8 cellular contexts compared by ENCODE assay signal in the genomic region with DNA sequence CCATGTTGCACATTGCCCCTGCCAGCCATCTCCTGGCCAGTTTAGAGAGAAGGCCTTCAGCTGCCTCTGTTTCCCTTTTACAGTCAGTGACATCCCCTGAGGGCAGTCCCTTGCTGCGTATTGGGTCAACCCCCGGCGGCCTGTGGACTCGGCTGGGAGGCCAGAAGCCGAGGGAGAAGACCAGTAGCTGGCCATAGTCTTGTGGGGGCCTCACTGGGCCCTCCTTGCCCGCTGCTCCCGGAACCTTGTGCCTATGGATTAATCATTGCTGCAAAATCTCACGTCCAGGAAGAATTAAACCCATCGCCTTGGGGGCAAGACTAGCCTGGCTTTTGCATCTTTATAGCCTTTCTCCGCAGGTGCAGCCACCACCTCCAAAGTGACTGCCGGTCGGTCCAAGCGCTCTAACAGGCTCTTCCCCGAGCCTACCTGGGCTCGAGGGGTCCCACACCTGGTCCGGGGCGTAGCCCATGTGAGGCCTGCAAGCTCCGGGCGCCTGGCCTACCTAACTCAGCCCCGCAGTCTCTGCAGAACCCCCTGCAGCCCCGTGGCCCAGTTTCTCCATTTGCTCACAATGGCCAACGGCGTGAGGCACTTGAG. TPM values are rescaled to one million over a fixed set of nuclear protein-coding genes. Genes with fewer than 3 reads are reported as not detected.
DNase-seq lines count a peak whose midpoint lies in the region; ATAC-seq and TF ChIP-seq lines count a peak whose summit lies in the region.

No MANE protein-coding gene starts in this region.

- POLR2A ChIA-PET in WTC11 (lab: Charles Lee) = interaction anchor here (0.6 to 4.6 kb wide), 14 partner anchors 11 to 596 kb away, joined by 3 to 80 read pairs (median 6); a partner anchor contains a TSS

- H3K9me3 ChIP-seq in HAP-1 = no peaks in the 10 kb centered on the region

- peak overlapping the region; percentile 83 for H3K4me3 Mint-ChIP-seq in WTC11

- no peaks in the 10 kb centered on the region for H3K27me3 ChIP-seq in HAP-1 (ENCODE audit: low read depth)

- no peak for TF ChIP-seq CTCF in WTC11 (IDR thresholded peaks at IDR 0.05)

- peaks cover 10% of the 10 kb centered on the region for H3K36me3 Mint-ChIP-seq in WTC11

- peaks cover 22% of the 10 kb centered on the region for H3K4me1 ChIP-seq in HAP-1

- DNase-seq in HAP-1 (ENCODE audit: low spot score in 2 of 2) (no peak), WTC11 (ENCODE audit: low spot score) (no peak), G401 (ENCODE audit: low spot score) (no peak), AML-193 (lab: John Stamatoyannopoulos, UW) (no peak), DMS 273 (lab: John Stamatoyannopoulos, UW; ENCODE audit: unreplicated experiment) (no peak), NCI-H526 treated with DMSO at 0.1 percent for 48 hours (lab: John Stamatoyannopoulos, UW) (no peak)
- DNase-seq in stimulated activated CD8-positive, alpha-beta memory T cell treated with anti-CD3 and anti-CD28 coated beads, Interleukin-4, amount 100 ng/mL, for 48 hours = peak; percentile 38

- peaks cover 39% of the 10 kb centered on the region for H3K4me1 Mint-ChIP-seq in WTC11

- H3K27ac Mint-ChIP-seq in WTC11 = peak overlapping the region; percentile 98

- H3K9me3 Mint-ChIP-seq in WTC11 = no peaks in the 10 kb centered on the region

- H3K27me3 Mint-ChIP-seq in WTC11 (ENCODE audit: low read depth) = no peaks in the 10 kb centered on the region

- CTCF ChIA-PET in WTC11 (lab: Charles Lee) = interaction anchor here (1.0 to 9.6 kb wide), 9 partner anchors 11 to 94 kb away, joined by 3 to 99 read pairs (median 4); a partner anchor contains a TSS

- H3K4me3 ChIP-seq in HAP-1 (peak overlapping the region; percentile 53), iPS-11a (ENCODE audit: low read depth, low read length) (peak overlapping the region; percentile 51)

- peaks cover 26% of the 10 kb centered on the region for H3K36me3 ChIP-seq in HAP-1 (replicated peaks)

- peak; percentile 49 for ATAC-seq in WTC11

- in situ Hi-C loops in HAP-1 (cut with MboI; ENCODE audit: low sequenced_read_pairs) = no loop called here
- in situ Hi-C loops in G401 (cut with HindIII; ENCODE audit: low sequenced_read_pairs) = no loop called here

TF ChIP-seq in WTC11, 78 proteins besides CTCF, POLR2A, EP300 and RAD21 (continues in another document):
- no peak for TF ChIP-seq ESRRA (CRISPR knock-in tag; IDR thresholded peaks at IDR 0.05; ENCODE audit: borderline replicate concordance)
- TF ChIP-seq, protein P1, sequence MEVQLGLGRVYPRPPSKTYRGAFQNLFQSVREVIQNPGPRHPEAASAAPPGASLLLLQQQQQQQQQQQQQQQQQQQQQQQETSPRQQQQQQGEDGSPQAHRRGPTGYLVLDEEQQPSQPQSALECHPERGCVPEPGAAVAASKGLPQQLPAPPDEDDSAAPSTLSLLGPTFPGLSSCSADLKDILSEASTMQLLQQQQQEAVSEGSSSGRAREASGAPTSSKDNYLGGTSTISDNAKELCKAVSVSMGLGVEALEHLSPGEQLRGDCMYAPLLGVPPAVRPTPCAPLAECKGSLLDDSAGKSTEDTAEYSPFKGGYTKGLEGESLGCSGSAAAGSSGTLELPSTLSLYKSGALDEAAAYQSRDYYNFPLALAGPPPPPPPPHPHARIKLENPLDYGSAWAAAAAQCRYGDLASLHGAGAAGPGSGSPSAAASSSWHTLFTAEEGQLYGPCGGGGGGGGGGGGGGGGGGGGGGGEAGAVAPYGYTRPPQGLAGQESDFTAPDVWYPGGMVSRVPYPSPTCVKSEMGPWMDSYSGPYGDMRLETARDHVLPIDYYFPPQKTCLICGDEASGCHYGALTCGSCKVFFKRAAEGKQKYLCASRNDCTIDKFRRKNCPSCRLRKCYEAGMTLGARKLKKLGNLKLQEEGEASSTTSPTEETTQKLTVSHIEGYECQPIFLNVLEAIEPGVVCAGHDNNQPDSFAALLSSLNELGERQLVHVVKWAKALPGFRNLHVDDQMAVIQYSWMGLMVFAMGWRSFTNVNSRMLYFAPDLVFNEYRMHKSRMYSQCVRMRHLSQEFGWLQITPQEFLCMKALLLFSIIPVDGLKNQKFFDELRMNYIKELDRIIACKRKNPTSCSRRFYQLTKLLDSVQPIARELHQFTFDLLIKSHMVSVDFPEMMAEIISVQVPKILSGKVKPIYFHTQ (CRISPR knock-in tag; IDR thresholded peaks at IDR 0.05) = no peak
- no peak for TF ChIP-seq FOXP1 (CRISPR knock-in tag; IDR thresholded peaks at IDR 0.05; ENCODE audit: borderline replicate concordance)
- 0 out of 2 replicates have a peak, but pooled peaks have one; percentile 26 for TF ChIP-seq NFATC4 (CRISPR knock-in tag; IDR thresholded peaks at IDR 0.05)
- TF ChIP-seq, protein P2, sequence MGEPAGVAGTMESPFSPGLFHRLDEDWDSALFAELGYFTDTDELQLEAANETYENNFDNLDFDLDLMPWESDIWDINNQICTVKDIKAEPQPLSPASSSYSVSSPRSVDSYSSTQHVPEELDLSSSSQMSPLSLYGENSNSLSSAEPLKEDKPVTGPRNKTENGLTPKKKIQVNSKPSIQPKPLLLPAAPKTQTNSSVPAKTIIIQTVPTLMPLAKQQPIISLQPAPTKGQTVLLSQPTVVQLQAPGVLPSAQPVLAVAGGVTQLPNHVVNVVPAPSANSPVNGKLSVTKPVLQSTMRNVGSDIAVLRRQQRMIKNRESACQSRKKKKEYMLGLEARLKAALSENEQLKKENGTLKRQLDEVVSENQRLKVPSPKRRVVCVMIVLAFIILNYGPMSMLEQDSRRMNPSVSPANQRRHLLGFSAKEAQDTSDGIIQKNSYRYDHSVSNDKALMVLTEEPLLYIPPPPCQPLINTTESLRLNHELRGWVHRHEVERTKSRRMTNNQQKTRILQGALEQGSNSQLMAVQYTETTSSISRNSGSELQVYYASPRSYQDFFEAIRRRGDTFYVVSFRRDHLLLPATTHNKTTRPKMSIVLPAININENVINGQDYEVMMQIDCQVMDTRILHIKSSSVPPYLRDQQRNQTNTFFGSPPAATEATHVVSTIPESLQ (CRISPR knock-in tag; IDR thresholded peaks at IDR 0.05) = no peak
- TF ChIP-seq, protein P3, sequence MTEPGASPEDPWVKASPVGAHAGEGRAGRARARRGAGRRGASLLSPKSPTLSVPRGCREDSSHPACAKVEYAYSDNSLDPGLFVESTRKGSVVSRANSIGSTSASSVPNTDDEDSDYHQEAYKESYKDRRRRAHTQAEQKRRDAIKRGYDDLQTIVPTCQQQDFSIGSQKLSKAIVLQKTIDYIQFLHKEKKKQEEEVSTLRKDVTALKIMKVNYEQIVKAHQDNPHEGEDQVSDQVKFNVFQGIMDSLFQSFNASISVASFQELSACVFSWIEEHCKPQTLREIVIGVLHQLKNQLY (CRISPR knock-in tag; IDR thresholded peaks at IDR 0.05) = no peak
- TF ChIP-seq, protein P4, sequence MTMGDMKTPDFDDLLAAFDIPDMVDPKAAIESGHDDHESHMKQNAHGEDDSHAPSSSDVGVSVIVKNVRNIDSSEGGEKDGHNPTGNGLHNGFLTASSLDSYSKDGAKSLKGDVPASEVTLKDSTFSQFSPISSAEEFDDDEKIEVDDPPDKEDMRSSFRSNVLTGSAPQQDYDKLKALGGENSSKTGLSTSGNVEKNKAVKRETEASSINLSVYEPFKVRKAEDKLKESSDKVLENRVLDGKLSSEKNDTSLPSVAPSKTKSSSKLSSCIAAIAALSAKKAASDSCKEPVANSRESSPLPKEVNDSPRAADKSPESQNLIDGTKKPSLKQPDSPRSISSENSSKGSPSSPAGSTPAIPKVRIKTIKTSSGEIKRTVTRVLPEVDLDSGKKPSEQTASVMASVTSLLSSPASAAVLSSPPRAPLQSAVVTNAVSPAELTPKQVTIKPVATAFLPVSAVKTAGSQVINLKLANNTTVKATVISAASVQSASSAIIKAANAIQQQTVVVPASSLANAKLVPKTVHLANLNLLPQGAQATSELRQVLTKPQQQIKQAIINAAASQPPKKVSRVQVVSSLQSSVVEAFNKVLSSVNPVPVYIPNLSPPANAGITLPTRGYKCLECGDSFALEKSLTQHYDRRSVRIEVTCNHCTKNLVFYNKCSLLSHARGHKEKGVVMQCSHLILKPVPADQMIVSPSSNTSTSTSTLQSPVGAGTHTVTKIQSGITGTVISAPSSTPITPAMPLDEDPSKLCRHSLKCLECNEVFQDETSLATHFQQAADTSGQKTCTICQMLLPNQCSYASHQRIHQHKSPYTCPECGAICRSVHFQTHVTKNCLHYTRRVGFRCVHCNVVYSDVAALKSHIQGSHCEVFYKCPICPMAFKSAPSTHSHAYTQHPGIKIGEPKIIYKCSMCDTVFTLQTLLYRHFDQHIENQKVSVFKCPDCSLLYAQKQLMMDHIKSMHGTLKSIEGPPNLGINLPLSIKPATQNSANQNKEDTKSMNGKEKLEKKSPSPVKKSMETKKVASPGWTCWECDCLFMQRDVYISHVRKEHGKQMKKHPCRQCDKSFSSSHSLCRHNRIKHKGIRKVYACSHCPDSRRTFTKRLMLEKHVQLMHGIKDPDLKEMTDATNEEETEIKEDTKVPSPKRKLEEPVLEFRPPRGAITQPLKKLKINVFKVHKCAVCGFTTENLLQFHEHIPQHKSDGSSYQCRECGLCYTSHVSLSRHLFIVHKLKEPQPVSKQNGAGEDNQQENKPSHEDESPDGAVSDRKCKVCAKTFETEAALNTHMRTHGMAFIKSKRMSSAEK (CRISPR knock-in tag; IDR thresholded peaks at IDR 0.05; ENCODE audit: borderline replicate concordance) = peak; percentile 44; the same call in 1 of the 2 replicates
- TF ChIP-seq ZNF138 (CRISPR knock-in tag; conservative IDR thresholded peaks at IDR 0.05) = no peak
- no peak for TF ChIP-seq EMX1 (CRISPR knock-in tag; IDR thresholded peaks at IDR 0.05)
- TF ChIP-seq ZNF396 (CRISPR knock-in tag; IDR thresholded peaks at IDR 0.05; ENCODE audit: borderline replicate concordance) = no peak
- TF ChIP-seq, protein P5, sequence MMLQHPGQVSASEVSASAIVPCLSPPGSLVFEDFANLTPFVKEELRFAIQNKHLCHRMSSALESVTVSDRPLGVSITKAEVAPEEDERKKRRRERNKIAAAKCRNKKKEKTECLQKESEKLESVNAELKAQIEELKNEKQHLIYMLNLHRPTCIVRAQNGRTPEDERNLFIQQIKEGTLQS (CRISPR knock-in tag; conservative IDR thresholded peaks at IDR 0.05) = no peak
- no peak for TF ChIP-seq NR3C1 (CRISPR knock-in tag; conservative IDR thresholded peaks at IDR 0.05; ENCODE audit: low read depth)
- TF ChIP-seq NFE2L1 (CRISPR knock-in tag; IDR thresholded peaks at IDR 0.05) = no peak
- no peak for TF ChIP-seq ZNF671 (CRISPR knock-in tag; IDR thresholded peaks at IDR 0.05)

RNA-seq across cellular contexts. Expression of a gene that starts 0.9 kb away (rescaled TPM):
- total RNA-seq in WTC11 (2021) = 17.2 to 31.0 TPM (median 17.7 TPM) in 3 replicates
- total RNA-seq in G401 (2014; rRNA removed; shearing (Covaris generic)) = 12.4 and 12.9 TPM in 2 replicates

RNA-seq across cellular contexts. Expression of a gene that starts 23.3 kb away (rescaled TPM):
- total RNA-seq in WTC11 (2021) = 0.94 to 1.6 TPM (median 1.1 TPM) in 3 replicates
- 0.20 and 0.62 TPM in 2 replicates for total RNA-seq in G401 (2014; rRNA removed; shearing (Covaris generic))

RNA-seq across cellular contexts. Expression of a gene that starts 58.2 kb away (rescaled TPM):
- 22.0 to 27.3 TPM (median 24.1 TPM) in 3 replicates for total RNA-seq in WTC11 (2021)
- total RNA-seq in G401 (2014; rRNA removed; shearing (Covaris generic)) = 51.4 and 57.3 TPM in 2 replicates
